8 cellular contexts compared by ENCODE assay signal in genomic region chr1:26336477-26337205, GRCh38.
DNase-seq lines count a peak whose midpoint lies in the region.

No MANE protein-coding gene starts in this region.

- H3K4me1 ChIP-seq in adipocyte (ENCODE audit: control insufficient read depth, insufficient read depth, low read length): peaks cover 3% of the 10 kb centered on the region
- peaks cover 8% of the 10 kb centered on the region for H3K4me1 ChIP-seq in iPS-15b (ENCODE audit: control insufficient read depth, insufficient read depth, low read length)

- H3K4me3 ChIP-seq in adipocyte (ENCODE audit: low read length): peak overlapping the region; percentile 72
- H3K4me3 ChIP-seq in iPS-15b (ENCODE audit: low read depth, low read length): peak overlapping the region; percentile 93

- DNase-seq in DMS 273 (lab: John Stamatoyannopoulos, UW; ENCODE audit: unreplicated experiment): peak; percentile 74
- no peak for DNase-seq in DMS 273 treated with DMSO at 0.1 percent for 48 hours (lab: John Stamatoyannopoulos, UW)
- DNase-seq in LoVo (ENCODE audit: low spot score): peak; percentile 92
- peak; percentile 96 for DNase-seq in SW480 (ENCODE audit: low spot score)
- DNase-seq in adipocyte (ENCODE audit: low read depth): no peak
- DNase-seq in stimulated activated CD4-positive, alpha-beta T cell treated with anti-CD3 and anti-CD28 coated beads, Interleukin-12 subunit alpha, Interleukin-12 subunit beta, amount 100 ng/mL, for 48 hours (ENCODE audit: low read depth in 2 of 3, low spot score in 1 of 3): peak; percentile 67 to 79 (median 78)
- no peak for DNase-seq in GOT3 (lab: John Stamatoyannopoulos, UW)

- peaks cover 3% of the 10 kb centered on the region for H3K27me3 ChIP-seq in adipocyte (replicated peaks; ENCODE audit: control insufficient read depth, insufficient read depth, low read length)
- peaks cover 8% of the 10 kb centered on the region for H3K27me3 ChIP-seq in iPS-15b (ENCODE audit: control insufficient read depth, insufficient read depth, low read length)

- H3K9me3 ChIP-seq in adipocyte (ENCODE audit: control insufficient read depth, low read length) (no peaks in the 10 kb centered on the region), iPS-15b (ENCODE audit: control insufficient read depth, insufficient read depth, low read length) (no peaks in the 10 kb centered on the region)

- H3K36me3 ChIP-seq in adipocyte (ENCODE audit: control insufficient read depth, insufficient read depth, low read length, severe bottlenecking) (no peaks in the 10 kb centered on the region), iPS-15b (ENCODE audit: control insufficient read depth, insufficient read depth, low read length) (no peaks in the 10 kb centered on the region)

- H3K9ac ChIP-seq in adipocyte (ENCODE audit: low read length) (no peak overlapping the region), iPS-15b (ENCODE audit: low read depth, low read length) (peak overlapping the region; percentile 47)

Comparison
In these comparisons a context has a peak if more than half of its experiments do, and no peak if none do; other contexts are left out.
1. DNase-seq: peak in DMS 273 (single experiment), LoVo (single experiment), SW480 (single experiment) and stimulated activated CD4-positive, alpha-beta T cell treated with anti-CD3 and anti-CD28 coated beads, Interleukin-12 subunit alpha, Interleukin-12 subunit beta, amount 100 ng/mL, for 48 hours (3 of 3); none in DMS 273 treated with DMSO at 0.1 percent for 48 hours (single experiment), adipocyte (single experiment) and GOT3 (single experiment).